ENCODE assay signal across 1 cellular context in the genomic region with DNA sequence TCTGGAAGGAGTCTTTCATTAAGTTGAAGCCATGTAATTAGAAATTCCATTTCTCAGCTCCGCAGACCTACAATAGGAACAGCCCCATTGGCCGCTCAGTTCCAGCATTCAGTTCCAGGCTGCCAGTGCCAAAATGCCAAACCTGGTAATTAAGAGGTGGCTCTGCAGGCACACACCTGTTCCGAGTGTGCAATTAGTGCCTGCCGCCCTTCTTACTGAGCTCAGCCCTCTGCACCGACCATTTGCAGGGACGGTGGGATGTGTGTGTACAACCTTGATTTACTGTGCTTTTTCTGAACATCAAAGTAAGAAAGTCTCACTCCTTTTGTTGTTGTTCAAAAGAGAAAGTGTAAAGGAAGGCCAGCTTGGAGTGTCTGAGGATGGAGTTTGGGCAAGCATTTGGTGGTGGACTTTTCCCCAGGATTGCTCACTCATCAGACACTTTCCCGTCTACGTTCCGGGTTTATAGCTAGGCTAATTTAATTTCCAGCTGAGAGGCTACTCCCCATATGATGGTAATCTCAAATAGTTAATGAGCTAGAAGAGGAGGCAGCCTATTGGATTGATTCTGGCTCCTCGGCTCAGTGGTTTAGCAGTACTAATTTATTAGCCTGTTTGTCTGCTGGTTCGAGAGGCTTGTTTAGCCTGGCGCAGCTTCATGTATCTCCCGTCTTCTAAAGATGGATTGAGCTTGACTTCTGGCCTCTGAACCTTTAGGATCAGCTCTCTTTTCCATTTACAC.
TF ChIP-seq lines count a peak whose summit lies in the region.

No MANE protein-coding gene starts in this region.

TF ChIP-seq in HepG2, 621 proteins besides CTCF, POLR2A, EP300 and RAD21 (continued from another document):
- TF ChIP-seq ZBTB26 (CRISPR knock-in tag; IDR thresholded peaks at IDR 0.05; ENCODE audit: borderline replicate concordance) (no peak), GABPB1 (CRISPR knock-in tag; IDR thresholded peaks at IDR 0.05) (no peak), AHDC1 (CRISPR knock-in tag; IDR thresholded peaks at IDR 0.05; ENCODE audit: borderline replicate concordance) (peak; percentile 28; the same call in 1 of the 2 replicates), ZNF598 (CRISPR knock-in tag; IDR thresholded peaks at IDR 0.05; ENCODE audit: borderline replicate concordance) (0 out of 2 replicates have a peak, but pooled peaks have one; percentile 39), NRL (CRISPR knock-in tag; IDR thresholded peaks at IDR 0.05; ENCODE audit: borderline replicate concordance) (no peak), ZNF644 (CRISPR knock-in tag; IDR thresholded peaks at IDR 0.05; ENCODE audit: low read depth) (no peak), ZNF337 (CRISPR knock-in tag; IDR thresholded peaks at IDR 0.05; ENCODE audit: borderline replicate concordance, low read depth) (0 out of 2 replicates have a peak, but pooled peaks have one; percentile 74), ZNF639 (CRISPR knock-in tag; conservative IDR thresholded peaks at IDR 0.05) (no peak), TBX2 (CRISPR knock-in tag; IDR thresholded peaks at IDR 0.05; ENCODE audit: borderline replicate concordance) (no peak), YY1 (IDR thresholded peaks at IDR 0.05; ENCODE audit: insufficient read depth, insufficient replicate concordance, low read depth, low read length) (no peak), ZNF703 (CRISPR knock-in tag; IDR thresholded peaks at IDR 0.05; ENCODE audit: borderline replicate concordance) (no peak), HOXA5 (CRISPR knock-in tag; IDR thresholded peaks at IDR 0.05) (no peak), ZNF784 (CRISPR knock-in tag; IDR thresholded peaks at IDR 0.05; ENCODE audit: borderline replicate concordance) (0 out of 2 replicates have a peak, but pooled peaks have one; percentile 49), ARID2 (CRISPR knock-in tag; IDR thresholded peaks at IDR 0.05; ENCODE audit: borderline replicate concordance) (no peak), ZNF607 (CRISPR knock-in tag; IDR thresholded peaks at IDR 0.05; ENCODE audit: borderline replicate concordance) (0 out of 2 replicates have a peak, but pooled peaks have one; percentile 29), CREB1 (IDR thresholded peaks at IDR 0.05) (no peak), CREB1 (CRISPR knock-in tag; IDR thresholded peaks at IDR 0.05) (peak; percentile 10; the same call in 1 of the 2 replicates), ZFP62 (CRISPR knock-in tag; IDR thresholded peaks at IDR 0.05) (no peak), ARNT2 (CRISPR knock-in tag; IDR thresholded peaks at IDR 0.05; ENCODE audit: low read depth) (no peak), PRDM4 (CRISPR knock-in tag; IDR thresholded peaks at IDR 0.05; ENCODE audit: borderline replicate concordance) (no peak), ZNF746 (CRISPR knock-in tag; IDR thresholded peaks at IDR 0.05) (no peak)
- TF ChIP-seq, protein P1, sequence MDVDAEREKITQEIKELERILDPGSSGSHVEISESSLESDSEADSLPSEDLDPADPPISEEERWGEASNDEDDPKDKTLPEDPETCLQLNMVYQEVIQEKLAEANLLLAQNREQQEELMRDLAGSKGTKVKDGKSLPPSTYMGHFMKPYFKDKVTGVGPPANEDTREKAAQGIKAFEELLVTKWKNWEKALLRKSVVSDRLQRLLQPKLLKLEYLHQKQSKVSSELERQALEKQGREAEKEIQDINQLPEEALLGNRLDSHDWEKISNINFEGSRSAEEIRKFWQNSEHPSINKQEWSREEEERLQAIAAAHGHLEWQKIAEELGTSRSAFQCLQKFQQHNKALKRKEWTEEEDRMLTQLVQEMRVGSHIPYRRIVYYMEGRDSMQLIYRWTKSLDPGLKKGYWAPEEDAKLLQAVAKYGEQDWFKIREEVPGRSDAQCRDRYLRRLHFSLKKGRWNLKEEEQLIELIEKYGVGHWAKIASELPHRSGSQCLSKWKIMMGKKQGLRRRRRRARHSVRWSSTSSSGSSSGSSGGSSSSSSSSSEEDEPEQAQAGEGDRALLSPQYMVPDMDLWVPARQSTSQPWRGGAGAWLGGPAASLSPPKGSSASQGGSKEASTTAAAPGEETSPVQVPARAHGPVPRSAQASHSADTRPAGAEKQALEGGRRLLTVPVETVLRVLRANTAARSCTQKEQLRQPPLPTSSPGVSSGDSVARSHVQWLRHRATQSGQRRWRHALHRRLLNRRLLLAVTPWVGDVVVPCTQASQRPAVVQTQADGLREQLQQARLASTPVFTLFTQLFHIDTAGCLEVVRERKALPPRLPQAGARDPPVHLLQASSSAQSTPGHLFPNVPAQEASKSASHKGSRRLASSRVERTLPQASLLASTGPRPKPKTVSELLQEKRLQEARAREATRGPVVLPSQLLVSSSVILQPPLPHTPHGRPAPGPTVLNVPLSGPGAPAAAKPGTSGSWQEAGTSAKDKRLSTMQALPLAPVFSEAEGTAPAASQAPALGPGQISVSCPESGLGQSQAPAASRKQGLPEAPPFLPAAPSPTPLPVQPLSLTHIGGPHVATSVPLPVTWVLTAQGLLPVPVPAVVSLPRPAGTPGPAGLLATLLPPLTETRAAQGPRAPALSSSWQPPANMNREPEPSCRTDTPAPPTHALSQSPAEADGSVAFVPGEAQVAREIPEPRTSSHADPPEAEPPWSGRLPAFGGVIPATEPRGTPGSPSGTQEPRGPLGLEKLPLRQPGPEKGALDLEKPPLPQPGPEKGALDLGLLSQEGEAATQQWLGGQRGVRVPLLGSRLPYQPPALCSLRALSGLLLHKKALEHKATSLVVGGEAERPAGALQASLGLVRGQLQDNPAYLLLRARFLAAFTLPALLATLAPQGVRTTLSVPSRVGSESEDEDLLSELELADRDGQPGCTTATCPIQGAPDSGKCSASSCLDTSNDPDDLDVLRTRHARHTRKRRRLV (CRISPR knock-in tag; IDR thresholded peaks at IDR 0.05), result no peak
- TF ChIP-seq, protein P2, sequence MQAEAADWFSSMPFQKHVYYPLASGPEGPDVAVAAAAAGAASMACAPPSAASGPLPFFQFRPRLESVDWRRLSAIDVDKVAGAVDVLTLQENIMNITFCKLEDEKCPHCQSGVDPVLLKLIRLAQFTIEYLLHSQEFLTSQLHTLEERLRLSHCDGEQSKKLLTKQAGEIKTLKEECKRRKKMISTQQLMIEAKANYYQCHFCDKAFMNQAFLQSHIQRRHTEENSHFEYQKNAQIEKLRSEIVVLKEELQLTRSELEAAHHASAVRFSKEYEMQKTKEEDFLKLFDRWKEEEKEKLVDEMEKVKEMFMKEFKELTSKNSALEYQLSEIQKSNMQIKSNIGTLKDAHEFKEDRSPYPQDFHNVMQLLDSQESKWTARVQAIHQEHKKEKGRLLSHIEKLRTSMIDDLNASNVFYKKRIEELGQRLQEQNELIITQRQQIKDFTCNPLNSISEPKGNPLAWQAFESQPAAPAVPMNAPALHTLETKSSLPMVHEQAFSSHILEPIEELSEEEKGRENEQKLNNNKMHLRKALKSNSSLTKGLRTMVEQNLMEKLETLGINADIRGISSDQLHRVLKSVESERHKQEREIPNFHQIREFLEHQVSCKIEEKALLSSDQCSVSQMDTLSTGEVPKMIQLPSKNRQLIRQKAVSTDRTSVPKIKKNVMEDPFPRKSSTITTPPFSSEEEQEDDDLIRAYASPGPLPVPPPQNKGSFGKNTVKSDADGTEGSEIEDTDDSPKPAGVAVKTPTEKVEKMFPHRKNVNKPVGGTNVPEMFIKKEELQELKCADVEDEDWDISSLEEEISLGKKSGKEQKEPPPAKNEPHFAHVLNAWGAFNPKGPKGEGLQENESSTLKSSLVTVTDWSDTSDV (CRISPR knock-in tag; IDR thresholded peaks at IDR 0.05), result no peak
TF ChIP-seq in HepG2: peak in this region for 7.
